7 cellular contexts compared by ENCODE assay signal in genomic region chrX:48936429-48937064, GRCh38. TPM values are rescaled to one million over a fixed set of nuclear protein-coding genes. Genes with fewer than 3 reads are reported as not detected.
A peak's percentile ranks its signal among the peaks of the same experiment; 100 is the strongest.
DNase-seq lines count a peak whose midpoint lies in the region; ATAC-seq and TF ChIP-seq lines count a peak whose summit lies in the region.

No MANE protein-coding gene starts in this region.

- peak overlapping the region; percentile 97 for H3K27ac Mint-ChIP-seq in activated T-helper 1 cell treated with anti-CD3 and anti-CD28 coated beads, Interleukin-12 subunit alpha, Interleukin-12 subunit beta, Interleukin-2, Interleukin-4 antibody, amounts not matched to agents 30 ng/mL and 10 ng/mL and 1 ng/mL, durations not matched to agents 14 hours and 24 hours and 36 hours
- peak overlapping the region; percentile 59 for H3K27ac Mint-ChIP-seq in nephron progenitor cell

- ATAC-seq in GM18873 (IDR thresholded peaks at IDR 0.05; ENCODE audit: low FRiP score, unreplicated experiment) (peak; percentile 0), HG02884 (IDR thresholded peaks at IDR 0.05; ENCODE audit: unreplicated experiment) (peak; percentile 1)

- peaks cover 46% of the 10 kb centered on the region for H3K36me3 Mint-ChIP-seq in activated T-helper 1 cell treated with anti-CD3 and anti-CD28 coated beads, Interleukin-12 subunit alpha, Interleukin-12 subunit beta, Interleukin-2, Interleukin-4 antibody, amounts not matched to agents 30 ng/mL and 10 ng/mL and 1 ng/mL, durations not matched to agents 14 hours and 24 hours and 36 hours (ENCODE audit: low read depth)
- H3K36me3 Mint-ChIP-seq in nephron progenitor cell (ENCODE audit: low read depth): peaks cover 47% of the 10 kb centered on the region

- H3K9me3 Mint-ChIP-seq in activated T-helper 1 cell treated with anti-CD3 and anti-CD28 coated beads, Interleukin-12 subunit alpha, Interleukin-12 subunit beta, Interleukin-2, Interleukin-4 antibody, amounts not matched to agents 30 ng/mL and 10 ng/mL and 1 ng/mL, durations not matched to agents 14 hours and 24 hours and 36 hours: no peaks in the 10 kb centered on the region
- peaks cover 31% of the 10 kb centered on the region for H3K9me3 Mint-ChIP-seq in nephron progenitor cell

- no peak for DNase-seq in activated T-helper 1 cell treated with anti-CD3 and anti-CD28 coated beads, Interleukin-12 subunit alpha, Interleukin-12 subunit beta, Interleukin-2, Interleukin-4 antibody, amounts not matched to agents 30 ng/mL and 10 ng/mL and 1 ng/mL, durations not matched to agents 14 hours and 24 hours and 36 hours (ENCODE audit: low spot score)
- DNase-seq in nephron progenitor cell (no peak), NCI-H524 treated with DMSO at 0.1 percent for 48 hours (lab: John Stamatoyannopoulos, UW) (no peak), NCI-H1105 (lab: John Stamatoyannopoulos, UW) (no peak), iPS-NIHi7 (ENCODE audit: extremely low spot score) (no peak)

- intact Hi-C loops in activated T-helper 1 cell treated with anti-CD3 and anti-CD28 coated beads, Interleukin-12 subunit alpha, Interleukin-12 subunit beta, Interleukin-2, Interleukin-4 antibody, amounts not matched to agents 30 ng/mL and 10 ng/mL and 1 ng/mL, durations not matched to agents 14 hours and 24 hours and 36 hours (cut with micrococcal nuclease): loop anchor here (1.0 to 10.0 kb wide), 10 partner anchors 9 to 1282 kb away; partner anchors contain the start of genes ELK1, HDAC6, OTUD5 and PIM2

- no peak for TF ChIP-seq CTCF in nephron progenitor cell (IDR thresholded peaks at IDR 0.05)

- H3K4me3 Mint-ChIP-seq in activated T-helper 1 cell treated with anti-CD3 and anti-CD28 coated beads, Interleukin-12 subunit alpha, Interleukin-12 subunit beta, Interleukin-2, Interleukin-4 antibody, amounts not matched to agents 30 ng/mL and 10 ng/mL and 1 ng/mL, durations not matched to agents 14 hours and 24 hours and 36 hours: peak overlapping the region; percentile 87
- no peak overlapping the region for H3K4me3 Mint-ChIP-seq in nephron progenitor cell

- peaks cover 73% of the 10 kb centered on the region for H3K4me1 Mint-ChIP-seq in activated T-helper 1 cell treated with anti-CD3 and anti-CD28 coated beads, Interleukin-12 subunit alpha, Interleukin-12 subunit beta, Interleukin-2, Interleukin-4 antibody, amounts not matched to agents 30 ng/mL and 10 ng/mL and 1 ng/mL, durations not matched to agents 14 hours and 24 hours and 36 hours (ENCODE audit: low read depth)
- peaks cover 22% of the 10 kb centered on the region for H3K4me1 Mint-ChIP-seq in nephron progenitor cell

- no peaks in the 10 kb centered on the region for H3K27me3 Mint-ChIP-seq in activated T-helper 1 cell treated with anti-CD3 and anti-CD28 coated beads, Interleukin-12 subunit alpha, Interleukin-12 subunit beta, Interleukin-2, Interleukin-4 antibody, amounts not matched to agents 30 ng/mL and 10 ng/mL and 1 ng/mL, durations not matched to agents 14 hours and 24 hours and 36 hours (ENCODE audit: insufficient read depth)
- no peaks in the 10 kb centered on the region for H3K27me3 Mint-ChIP-seq in nephron progenitor cell (ENCODE audit: low read depth, poor library complexity)

RNA-seq across cellular contexts. Expression of gene PIM2, which starts 17.7 kb away (rescaled TPM):
- total RNA-seq in activated T-helper 1 cell treated with anti-CD3 and anti-CD28 coated beads, Interleukin-12 subunit alpha, Interleukin-12 subunit beta, Interleukin-2, Interleukin-4 antibody, amounts not matched to agents 30 ng/mL and 10 ng/mL and 1 ng/mL, durations not matched to agents 14 hours and 24 hours and 36 hours: 475 and 478 TPM in 2 replicates

RNA-seq across cellular contexts. Expression of gene OTUD5, which starts 20.9 kb away (rescaled TPM):
- total RNA-seq in activated T-helper 1 cell treated with anti-CD3 and anti-CD28 coated beads, Interleukin-12 subunit alpha, Interleukin-12 subunit beta, Interleukin-2, Interleukin-4 antibody, amounts not matched to agents 30 ng/mL and 10 ng/mL and 1 ng/mL, durations not matched to agents 14 hours and 24 hours and 36 hours: 84.1 and 84.8 TPM in 2 replicates

RNA-seq across cellular contexts. Expression of gene SLC35A2, which starts 25.1 kb away (rescaled TPM):
- 24.9 and 26.5 TPM in 2 replicates for total RNA-seq in activated T-helper 1 cell treated with anti-CD3 and anti-CD28 coated beads, Interleukin-12 subunit alpha, Interleukin-12 subunit beta, Interleukin-2, Interleukin-4 antibody, amounts not matched to agents 30 ng/mL and 10 ng/mL and 1 ng/mL, durations not matched to agents 14 hours and 24 hours and 36 hours

RNA-seq across cellular contexts. Expression of gene KCND1, which starts 35.1 kb away (rescaled TPM):
- 3.3 and 4.0 TPM in 2 replicates for total RNA-seq in activated T-helper 1 cell treated with anti-CD3 and anti-CD28 coated beads, Interleukin-12 subunit alpha, Interleukin-12 subunit beta, Interleukin-2, Interleukin-4 antibody, amounts not matched to agents 30 ng/mL and 10 ng/mL and 1 ng/mL, durations not matched to agents 14 hours and 24 hours and 36 hours

RNA-seq across cellular contexts. Expression of gene PQBP1, which starts 38.8 kb away (rescaled TPM):
- 112 and 119 TPM in 2 replicates for total RNA-seq in activated T-helper 1 cell treated with anti-CD3 and anti-CD28 coated beads, Interleukin-12 subunit alpha, Interleukin-12 subunit beta, Interleukin-2, Interleukin-4 antibody, amounts not matched to agents 30 ng/mL and 10 ng/mL and 1 ng/mL, durations not matched to agents 14 hours and 24 hours and 36 hours
